ENCODE assay signal across 14 cellular contexts in the genomic region with DNA sequence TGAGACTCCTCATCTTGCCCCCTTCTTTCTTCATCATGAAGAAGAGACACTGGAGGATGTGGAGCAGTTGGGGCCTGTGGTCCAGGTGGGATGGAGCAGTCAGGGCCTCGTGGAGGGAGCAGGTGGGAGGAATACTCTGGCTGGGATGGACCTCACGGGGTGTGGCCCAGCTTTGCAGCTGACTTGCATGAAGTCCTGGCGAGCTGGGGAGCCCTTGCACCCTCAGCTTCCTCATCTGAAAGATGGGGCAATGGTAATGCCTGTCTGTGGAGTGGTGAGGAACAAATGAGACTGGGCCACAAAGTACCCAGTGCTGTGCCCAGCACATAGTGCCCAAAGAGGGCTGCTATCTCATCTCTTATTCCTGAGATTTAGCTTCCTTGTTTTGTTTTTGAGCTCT.
DNase-seq lines count a peak whose midpoint lies in the region; TF ChIP-seq lines count a peak whose summit lies in the region.
"Had no signal": no experiment of that assay in that cellular context is flagged by ENCODE, and none has a peak within 500 bp of the region (broad histone marks: within the 10 kb centered on the region; RNA-seq: fewer than 3 reads in every experiment).

No MANE protein-coding gene starts in this region.

- H3K9me3 ChIP-seq in Peyer's patch (no peaks in the 10 kb centered on the region), endocrine pancreas (ENCODE audit: control insufficient read depth, low read length) (no peaks in the 10 kb centered on the region), muscle layer of duodenum (ENCODE audit: control insufficient read depth in 1 of 2, low read length in 2 of 2) (no peaks in the 10 kb centered on the region)

- H3K27me3 ChIP-seq in Peyer's patch (no peaks in the 10 kb centered on the region), endocrine pancreas (ENCODE audit: control insufficient read depth, insufficient read depth, low read length) (no peaks in the 10 kb centered on the region), muscle layer of duodenum (ENCODE audit: low read depth, low read length) (no peaks in the 10 kb centered on the region)

- DNase-seq in Peyer's patch = no peak
- no peak for DNase-seq in HuH-7 (ENCODE audit: low spot score)
- no peak for DNase-seq in posterior vena cava (ENCODE audit: low spot score)
- no peak for DNase-seq in NCI-H1092 (lab: John Stamatoyannopoulos, UW)
- DNase-seq in SK-N-DZ (ENCODE audit: low spot score) = no peak
- DNase-seq: activated T-cell treated with anti-CD3 and anti-CD28 coated beads, Interleukin-2, amount 50 U/mL, for 24 hours; central memory CD4-positive, alpha-beta T cell; Karpas-422; naive thymus-derived CD4-positive, alpha-beta T cell; NCI-H2081 treated with DMSO at 0.1 percent for 48 hours; stimulated activated CD4-positive, alpha-beta T cell treated with anti-CD3 and anti-CD28 coated beads, Interleukin-2, amount 100 ng/mL, for 48 hours had no signal

- intact Hi-C loops in posterior vena cava (cut with DNase I) = no loop called here

- peak overlapping the region; percentile 31 for H3K9ac ChIP-seq in endocrine pancreas (ENCODE audit: control insufficient read depth, insufficient read depth, low read length)

- TF ChIP-seq POLR2A in Peyer's patch (IDR thresholded peaks at IDR 0.05) = no peak

- peak overlapping the region; percentile 52 to 93 (median 85) for H3K27ac ChIP-seq in Peyer's patch
- peak overlapping the region; percentile 90 for H3K27ac ChIP-seq in muscle layer of duodenum (ENCODE audit: low read length)
- peak overlapping the region; percentile 75 for H3K27ac ChIP-seq in temporal lobe (ENCODE audit: low read depth, low read length)

- H3K36me3 ChIP-seq in Peyer's patch (no peaks in the 10 kb centered on the region), endocrine pancreas (ENCODE audit: control insufficient read depth, insufficient read depth, low read length) (no peaks in the 10 kb centered on the region), muscle layer of duodenum (ENCODE audit: control insufficient read depth in 1 of 2, insufficient read depth in 2 of 2, low read length in 2 of 2) (no peaks in the 10 kb centered on the region)

- no peak for TF ChIP-seq CTCF in Peyer's patch (IDR thresholded peaks at IDR 0.05)

- H3K4me1 ChIP-seq in Peyer's patch (peaks cover 0 to 81% (median 7%) of the 10 kb centered on the region in 4 donors), endocrine pancreas (ENCODE audit: control insufficient read depth, insufficient read depth, low read length) (no peaks in the 10 kb centered on the region), muscle layer of duodenum (ENCODE audit: control insufficient read depth in 1 of 2, insufficient read depth in 2 of 2, low read length in 2 of 2) (peaks cover 28 to 74% of the 10 kb centered on the region in 2 donors)

- H3K4me3 ChIP-seq in Peyer's patch (peak overlapping the region in 1 of 4 donors; percentile 59), endocrine pancreas (ENCODE audit: control insufficient read depth, insufficient read depth, low read length) (peak overlapping the region; percentile 15), muscle layer of duodenum (ENCODE audit: low read depth in 1 of 2, low read length in 2 of 2) (peak overlapping the region; percentile 69 to 74)
